Comparison of ENCODE assay signal across 8 cellular contexts in genomic region chr17:76252040-76252954, GRCh38. TPM values are rescaled to one million over a fixed set of nuclear protein-coding genes. Genes with fewer than 3 reads are reported as not detected.
DNase-seq lines count a peak whose midpoint lies in the region; ATAC-seq, FAIRE-seq and TF ChIP-seq lines count a peak whose summit lies in the region.

No MANE protein-coding gene starts in this region.

- H3K4me1 ChIP-seq in heart left ventricle (peaks cover 0 to 32% (median 6%) of the 10 kb centered on the region in 12 donors), skeletal muscle satellite cell (ENCODE audit: control insufficient read depth, insufficient read depth, low read length) (peaks cover 19% of the 10 kb centered on the region)

- H3K9me3 ChIP-seq in heart left ventricle (no peaks in the 10 kb centered on the region), skeletal muscle satellite cell (replicated peaks; ENCODE audit: low read length) (no peaks in the 10 kb centered on the region)

- no peaks in the 10 kb centered on the region for H3K9me3 Mint-ChIP-seq in IgD-negative memory B cell
- H3K9me3 Mint-ChIP-seq in activated T-helper 2 cell treated with anti-CD3 and anti-CD28 coated beads, Interferon-gamma antibody, Interleukin-2, Interleukin-4, amounts not matched to agents 10 μg/mL and 5 μg/mL and 100 μg/mL, durations not matched to agents 14 hours and 24 hours and 36 hours: peaks cover 4% of the 10 kb centered on the region

- peak; percentile 55; the same call in 1 of the 2 replicates for TF ChIP-seq POLR2A in GM12891 (IDR thresholded peaks at IDR 0.05; ENCODE audit: low read depth, low read length)
- TF ChIP-seq POLR2A in heart left ventricle (IDR thresholded peaks at IDR 0.05): no peak

- peak overlapping the region; percentile 26 for H3K4me2 ChIP-seq in skeletal muscle satellite cell (ENCODE audit: low read length)

- H3K4me3 ChIP-seq in heart left ventricle: peak overlapping the region in 1 of 12 donors; percentile 28
- no peak overlapping the region for H3K4me3 ChIP-seq in skeletal muscle satellite cell (ENCODE audit: low read length)

- peak overlapping the region in 2 of 3 donors; percentile 82 to 91 for H3K27ac Mint-ChIP-seq in IgD-negative memory B cell
- peak overlapping the region; percentile 95 for H3K27ac Mint-ChIP-seq in activated T-helper 2 cell treated with anti-CD3 and anti-CD28 coated beads, Interferon-gamma antibody, Interleukin-2, Interleukin-4, amounts not matched to agents 10 μg/mL and 5 μg/mL and 100 μg/mL, durations not matched to agents 14 hours and 24 hours and 36 hours

- peaks cover 1% of the 10 kb centered on the region for H3K27me3 Mint-ChIP-seq in IgD-negative memory B cell
- H3K27me3 Mint-ChIP-seq in activated T-helper 2 cell treated with anti-CD3 and anti-CD28 coated beads, Interferon-gamma antibody, Interleukin-2, Interleukin-4, amounts not matched to agents 10 μg/mL and 5 μg/mL and 100 μg/mL, durations not matched to agents 14 hours and 24 hours and 36 hours (ENCODE audit: low read depth): no peaks in the 10 kb centered on the region

- 60 to 77% (median 62%) methylated on average over 11 of the region's 11 CpGs for WGBS in heart left ventricle, 4 donors

- TF ChIP-seq CTCF in heart left ventricle (IDR thresholded peaks at IDR 0.05) (no peak), GM13977 (IDR thresholded peaks at IDR 0.05; ENCODE audit: extremely low read depth, insufficient read depth, missing control alignments) (no peak)

- H3K27ac ChIP-seq in heart left ventricle: peak overlapping the region in 10 of 12 donors; percentile 15 to 89 (median 48)

- peaks cover 19 to 24% (median 23%) of the 10 kb centered on the region in 3 donors for H3K4me1 Mint-ChIP-seq in IgD-negative memory B cell
- H3K4me1 Mint-ChIP-seq in activated T-helper 2 cell treated with anti-CD3 and anti-CD28 coated beads, Interferon-gamma antibody, Interleukin-2, Interleukin-4, amounts not matched to agents 10 μg/mL and 5 μg/mL and 100 μg/mL, durations not matched to agents 14 hours and 24 hours and 36 hours (ENCODE audit: low read depth): peaks cover 56% of the 10 kb centered on the region

- peak overlapping the region; percentile 61 for H3K9ac ChIP-seq in skeletal muscle satellite cell (ENCODE audit: low read depth, low read length)

- in situ Hi-C loops in GM13977 (cut with MboI; ENCODE audit: low pct_unique_long_range_greater_than_20kb, low sequenced_read_pairs, unreplicated experiment): no loop called here

- H3K4me3 Mint-ChIP-seq in IgD-negative memory B cell: peak overlapping the region; percentile 1 to 86 (median 73)
- H3K4me3 Mint-ChIP-seq in activated T-helper 2 cell treated with anti-CD3 and anti-CD28 coated beads, Interferon-gamma antibody, Interleukin-2, Interleukin-4, amounts not matched to agents 10 μg/mL and 5 μg/mL and 100 μg/mL, durations not matched to agents 14 hours and 24 hours and 36 hours (ENCODE audit: low read depth): peak overlapping the region; percentile 69

- no peak for DNase-seq in GM12891 (ENCODE audit: insufficient read length, low spot score)
- no peak for DNase-seq in activated T-helper 2 cell treated with anti-CD3 and anti-CD28 coated beads, Interferon-gamma antibody, Interleukin-2, Interleukin-4, amounts not matched to agents 10 μg/mL and 5 μg/mL and 100 μg/mL, durations not matched to agents 14 hours and 24 hours and 36 hours (ENCODE audit: low spot score)
- peak in 1 of 5 donors; percentile 66 for DNase-seq in heart left ventricle
- no peak for DNase-seq in GM13977 (ENCODE audit: low spot score)
- no peak for DNase-seq in NCI-H446 treated with DMSO at 0.1 percent for 48 hours (lab: John Stamatoyannopoulos, UW)

- no peaks in the 10 kb centered on the region for H3K36me3 ChIP-seq in heart left ventricle
- no peaks in the 10 kb centered on the region for H3K36me3 ChIP-seq in skeletal muscle satellite cell (ENCODE audit: insufficient read depth, low read length)

- ATAC-seq in heart left ventricle (peak; percentile 77 to 91 (median 88)), HG03521 (IDR thresholded peaks at IDR 0.05; ENCODE audit: unreplicated experiment) (no peak)

- H3K36me3 Mint-ChIP-seq in IgD-negative memory B cell: no peaks in the 10 kb centered on the region
- peaks cover 3% of the 10 kb centered on the region for H3K36me3 Mint-ChIP-seq in activated T-helper 2 cell treated with anti-CD3 and anti-CD28 coated beads, Interferon-gamma antibody, Interleukin-2, Interleukin-4, amounts not matched to agents 10 μg/mL and 5 μg/mL and 100 μg/mL, durations not matched to agents 14 hours and 24 hours and 36 hours (ENCODE audit: low read depth)

- peak; percentile 80 for FAIRE-seq in GM12891 (lab: Jason Lieb, UNC)

- intact Hi-C loops in activated T-helper 2 cell treated with anti-CD3 and anti-CD28 coated beads, Interferon-gamma antibody, Interleukin-2, Interleukin-4, amounts not matched to agents 10 μg/mL and 5 μg/mL and 100 μg/mL, durations not matched to agents 14 hours and 24 hours and 36 hours (cut with micrococcal nuclease): no loop called here
- intact Hi-C loops in heart left ventricle (cut with DNase I): no loop called here

- H3K27me3 ChIP-seq in heart left ventricle (no peaks in the 10 kb centered on the region), skeletal muscle satellite cell (ENCODE audit: control insufficient read depth, insufficient read depth, low read length) (no peaks in the 10 kb centered on the region)

TF ChIP-seq in GM12891, 5 proteins besides CTCF, POLR2A, EP300 and RAD21:
- TF ChIP-seq TAF1 (IDR thresholded peaks at IDR 0.05; ENCODE audit: low read depth, low read length) (0 out of 2 replicates have a peak, but pooled peaks have one; percentile 23), POU2F2 (IDR thresholded peaks at IDR 0.05; ENCODE audit: low read depth, low read length) (peak; percentile 52; the same call in 1 of the 2 replicates), PAX5 (IDR thresholded peaks at IDR 0.05; ENCODE audit: insufficient read depth, low read length, severe bottlenecking) (no peak), SPI1 (IDR thresholded peaks at IDR 0.05; ENCODE audit: low read depth, low read length) (peak; percentile 59)

RNA-seq across cellular contexts. Expression of gene RNF157, which starts 12.0 kb away (rescaled TPM):
- 0.47 TPM for polyA plus RNA-seq in GM12891 (2012; ENCODE audit: low read depth, missing spikeins)
- polyA plus RNA-seq in IgD-negative memory B cell (0.43 TPM), heart left ventricle (1 to 10 TPM; 3.6 to 5.5 TPM)
- total RNA-seq in activated T-helper 2 cell treated with anti-CD3 and anti-CD28 coated beads, Interferon-gamma antibody, Interleukin-2, Interleukin-4, amounts not matched to agents 10 μg/mL and 5 μg/mL and 100 μg/mL, durations not matched to agents 14 hours and 24 hours and 36 hours: 34.3 and 34.9 TPM in 2 replicates
- 1 to 10 TPM; 3.9 to 7.4 (median 5.2) TPM for total RNA-seq in heart left ventricle
- 0.25 and 0.44 TPM in 2 replicates for total RNA-seq in skeletal muscle satellite cell (2012; rRNA removed)

RNA-seq across cellular contexts. Expression of gene UBALD2, which starts 12.9 kb away (rescaled TPM):
- polyA plus RNA-seq in GM12891 (2012; ENCODE audit: low read depth, missing spikeins): 86.1 TPM
- polyA plus RNA-seq in IgD-negative memory B cell (4.3 TPM), heart left ventricle (10 to 100 TPM; 12.5 to 18.5 TPM)
- 204 and 212 TPM in 2 replicates for total RNA-seq in activated T-helper 2 cell treated with anti-CD3 and anti-CD28 coated beads, Interferon-gamma antibody, Interleukin-2, Interleukin-4, amounts not matched to agents 10 μg/mL and 5 μg/mL and 100 μg/mL, durations not matched to agents 14 hours and 24 hours and 36 hours
- 10 to 100 TPM in 8 of 9 donors, 1 to 10 TPM in 1; 8.5 to 49.8 (median 24.5) TPM for total RNA-seq in heart left ventricle
- total RNA-seq in skeletal muscle satellite cell (2012; rRNA removed): 2.0 and 2.8 TPM in 2 replicates

RNA-seq across cellular contexts. Expression of gene QRICH2, which starts 55.8 kb away (rescaled TPM):
- polyA plus RNA-seq in GM12891 (2012; ENCODE audit: low read depth, missing spikeins): 0.46 TPM
- polyA plus RNA-seq in IgD-negative memory B cell (0.14 TPM), heart left ventricle (1 to 10 TPM; 2.1 to 2.7 TPM)
- total RNA-seq in activated T-helper 2 cell treated with anti-CD3 and anti-CD28 coated beads, Interferon-gamma antibody, Interleukin-2, Interleukin-4, amounts not matched to agents 10 μg/mL and 5 μg/mL and 100 μg/mL, durations not matched to agents 14 hours and 24 hours and 36 hours: 1.7 and 2.1 TPM in 2 replicates
- 1 to 10 TPM; 1.0 to 2.7 (median 1.6) TPM for total RNA-seq in heart left ventricle
- total RNA-seq in skeletal muscle satellite cell (2012; rRNA removed): 1.3 and 1.5 TPM in 2 replicates
